Comparison of ENCODE assay signal across 8 cellular contexts in the genomic region with DNA sequence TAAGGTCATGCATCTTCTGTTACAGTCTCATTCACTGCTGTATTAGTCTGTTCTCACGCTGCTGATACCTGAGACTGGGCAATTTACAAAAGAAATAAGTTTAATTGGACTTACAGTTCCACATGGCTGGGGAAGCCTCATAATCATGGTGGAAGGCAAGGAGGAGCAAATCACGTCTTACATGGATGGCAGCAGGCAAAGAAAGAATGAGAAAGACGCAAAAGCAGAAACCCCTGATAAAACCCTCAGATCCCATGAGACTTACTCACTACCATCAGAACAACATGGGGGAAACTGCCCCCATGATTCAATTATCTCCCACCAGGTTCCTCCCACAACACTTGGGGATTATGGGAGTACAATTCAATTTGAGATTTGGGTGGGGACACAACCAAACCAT. TPM values are rescaled to one million over a fixed set of nuclear protein-coding genes. Genes with fewer than 3 reads are reported as not detected.
"Had no signal": no experiment of that assay in that cellular context is flagged by ENCODE, and none has a peak within 500 bp of the region (broad histone marks: within the 10 kb centered on the region; RNA-seq: fewer than 3 reads in every experiment).

No MANE protein-coding gene starts in this region.

RNA-seq across cellular contexts. Expression of a gene that starts 5.8 kb away (rescaled TPM):
- total RNA-seq: LHCN-M2, MCF 10A, NCI-H460, OCI-LY7, PC-9, Right ventricle myocardium inferior, RPMI7951, SK-MEL-5 had no signal
